Comparison of ENCODE assay signal across 1 cellular context in the genomic region with DNA sequence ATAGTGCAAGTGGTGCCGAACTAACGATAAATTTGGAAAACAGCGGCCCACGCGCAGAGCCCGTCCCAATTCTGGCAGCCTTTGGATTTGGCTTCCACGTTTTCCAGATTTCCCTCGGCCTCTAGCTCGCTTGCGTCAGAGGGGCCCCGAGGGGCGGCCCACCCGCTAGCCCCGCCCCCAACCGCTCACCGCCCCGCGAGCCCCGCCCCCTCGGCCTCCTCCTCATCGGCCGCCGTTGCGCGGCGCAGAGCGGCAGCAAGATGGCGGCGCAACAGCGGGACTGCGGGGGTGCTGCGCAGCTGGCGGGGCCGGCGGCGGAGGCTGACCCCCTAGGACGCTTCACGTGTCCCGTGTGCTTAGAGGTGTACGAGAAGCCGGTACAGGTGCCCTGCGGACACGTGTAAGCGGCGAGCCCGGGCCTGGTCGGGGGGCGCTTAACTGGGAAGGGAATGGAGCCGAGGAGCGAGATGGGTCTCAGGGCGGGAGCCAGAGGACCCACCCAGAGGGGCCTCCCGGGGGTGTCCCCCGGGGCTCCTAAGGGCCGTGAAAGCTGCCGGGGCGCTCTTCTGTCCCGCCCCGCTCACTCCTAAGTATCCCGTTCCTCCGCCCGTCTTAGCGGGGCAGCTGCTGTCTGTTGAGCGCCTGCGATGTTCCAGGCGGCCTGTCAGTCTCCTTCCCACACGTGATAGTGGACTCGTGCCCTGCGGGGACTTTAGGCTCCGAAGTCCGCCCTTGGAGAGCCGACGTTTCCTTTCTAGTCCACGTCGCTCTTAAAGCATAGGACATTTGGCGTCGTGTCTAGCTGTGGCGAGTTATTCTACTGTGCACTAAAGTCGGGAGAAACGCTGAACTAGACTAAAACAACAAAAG.
TF ChIP-seq lines count a peak whose summit lies in the region.

A gene with protein sequence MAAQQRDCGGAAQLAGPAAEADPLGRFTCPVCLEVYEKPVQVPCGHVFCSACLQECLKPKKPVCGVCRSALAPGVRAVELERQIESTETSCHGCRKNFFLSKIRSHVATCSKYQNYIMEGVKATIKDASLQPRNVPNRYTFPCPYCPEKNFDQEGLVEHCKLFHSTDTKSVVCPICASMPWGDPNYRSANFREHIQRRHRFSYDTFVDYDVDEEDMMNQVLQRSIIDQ (plus strand): TSS at position 245 of the 870 bp plus-strand sequence. CDS start 16 bp downstream, at position 261.

TF ChIP-seq in K562, 482 proteins besides CTCF, POLR2A, EP300 and RAD21 (continued from another document and continues in another):
- TF ChIP-seq, protein P1, sequence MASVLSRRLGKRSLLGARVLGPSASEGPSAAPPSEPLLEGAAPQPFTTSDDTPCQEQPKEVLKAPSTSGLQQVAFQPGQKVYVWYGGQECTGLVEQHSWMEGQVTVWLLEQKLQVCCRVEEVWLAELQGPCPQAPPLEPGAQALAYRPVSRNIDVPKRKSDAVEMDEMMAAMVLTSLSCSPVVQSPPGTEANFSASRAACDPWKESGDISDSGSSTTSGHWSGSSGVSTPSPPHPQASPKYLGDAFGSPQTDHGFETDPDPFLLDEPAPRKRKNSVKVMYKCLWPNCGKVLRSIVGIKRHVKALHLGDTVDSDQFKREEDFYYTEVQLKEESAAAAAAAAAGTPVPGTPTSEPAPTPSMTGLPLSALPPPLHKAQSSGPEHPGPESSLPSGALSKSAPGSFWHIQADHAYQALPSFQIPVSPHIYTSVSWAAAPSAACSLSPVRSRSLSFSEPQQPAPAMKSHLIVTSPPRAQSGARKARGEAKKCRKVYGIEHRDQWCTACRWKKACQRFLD (CRISPR knock-in tag; IDR thresholded peaks at IDR 0.05), result 0 out of 2 replicates have a peak, but pooled peaks have one; percentile 17
- TF ChIP-seq, protein P2, sequence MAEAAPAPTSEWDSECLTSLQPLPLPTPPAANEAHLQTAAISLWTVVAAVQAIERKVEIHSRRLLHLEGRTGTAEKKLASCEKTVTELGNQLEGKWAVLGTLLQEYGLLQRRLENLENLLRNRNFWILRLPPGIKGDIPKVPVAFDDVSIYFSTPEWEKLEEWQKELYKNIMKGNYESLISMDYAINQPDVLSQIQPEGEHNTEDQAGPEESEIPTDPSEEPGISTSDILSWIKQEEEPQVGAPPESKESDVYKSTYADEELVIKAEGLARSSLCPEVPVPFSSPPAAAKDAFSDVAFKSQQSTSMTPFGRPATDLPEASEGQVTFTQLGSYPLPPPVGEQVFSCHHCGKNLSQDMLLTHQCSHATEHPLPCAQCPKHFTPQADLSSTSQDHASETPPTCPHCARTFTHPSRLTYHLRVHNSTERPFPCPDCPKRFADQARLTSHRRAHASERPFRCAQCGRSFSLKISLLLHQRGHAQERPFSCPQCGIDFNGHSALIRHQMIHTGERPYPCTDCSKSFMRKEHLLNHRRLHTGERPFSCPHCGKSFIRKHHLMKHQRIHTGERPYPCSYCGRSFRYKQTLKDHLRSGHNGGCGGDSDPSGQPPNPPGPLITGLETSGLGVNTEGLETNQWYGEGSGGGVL (CRISPR knock-in tag; IDR thresholded peaks at IDR 0.05), result no peak
- TF ChIP-seq SMAD4 (CRISPR knock-in tag; conservative IDR thresholded peaks at IDR 0.05) (no peak), ESRRA (IDR thresholded peaks at IDR 0.05; ENCODE audit: borderline replicate concordance, low read depth) (no peak), CREB1 (IDR thresholded peaks at IDR 0.05) (peak; percentile 54), CREB1 (CRISPR knock-in tag; IDR thresholded peaks at IDR 0.05) (0 out of 2 replicates have a peak, but pooled peaks have one; percentile 47), CREM (IDR thresholded peaks at IDR 0.05; ENCODE audit: low read depth) (peak; percentile 83), GTF2A2 (tag; IDR thresholded peaks at IDR 0.05) (no peak), POLR2G (IDR thresholded peaks at IDR 0.05; ENCODE audit: low read depth, low read length) (peak; percentile 95), CEBPB (tag; IDR thresholded peaks at IDR 0.05) (peak; percentile 69), ZNF232 (CRISPR knock-in tag; IDR thresholded peaks at IDR 0.05) (no peak), RBFOX2 (IDR thresholded peaks at IDR 0.05; ENCODE audit: low read depth, low read length) (peak; percentile 92), SAFB (IDR thresholded peaks at IDR 0.05; ENCODE audit: borderline replicate concordance, low read depth, low read length) (peak; percentile 33; the same call in 1 of the 2 replicates), NR4A1 (CRISPR knock-in tag; IDR thresholded peaks at IDR 0.05) (no peak), NR4A1 (tag; IDR thresholded peaks at IDR 0.05) (0 out of 2 replicates have a peak, but pooled peaks have one; percentile 16), BRD9 (IDR thresholded peaks at IDR 0.05; ENCODE audit: low read depth, partially characterized antibody) (no peak), YY1 (IDR thresholded peaks at IDR 0.05; ENCODE audit: borderline replicate concordance in 1 of 3, control insufficient read depth in 1 of 3, extremely low read depth in 1 of 3, insufficient read depth in 3 of 3, insufficient read length in 1 of 3, insufficient replicate concordance in 2 of 3, low read depth in 1 of 3, low read length in 2 of 3) (peak; percentile 82 to 98 (median 95)), TAF9B (IDR thresholded peaks at IDR 0.05; ENCODE audit: partially characterized antibody) (peak; percentile 53), KLF13 (tag; IDR thresholded peaks at IDR 0.05; ENCODE audit: borderline replicate concordance, low read depth) (no peak), TBP (optimal IDR thresholded peaks at IDR 0.05; ENCODE audit: low read depth, low read length) (peak; percentile 84), HCFC1 (IDR thresholded peaks at IDR 0.05; ENCODE audit: low read depth, low read length) (peak; percentile 46; the same call in 1 of the 2 replicates), ZNF717 (CRISPR knock-in tag; IDR thresholded peaks at IDR 0.05) (no peak), ZNF445 (CRISPR knock-in tag; IDR thresholded peaks at IDR 0.05; ENCODE audit: low read depth) (no peak)
- TF ChIP-seq, protein P3, sequence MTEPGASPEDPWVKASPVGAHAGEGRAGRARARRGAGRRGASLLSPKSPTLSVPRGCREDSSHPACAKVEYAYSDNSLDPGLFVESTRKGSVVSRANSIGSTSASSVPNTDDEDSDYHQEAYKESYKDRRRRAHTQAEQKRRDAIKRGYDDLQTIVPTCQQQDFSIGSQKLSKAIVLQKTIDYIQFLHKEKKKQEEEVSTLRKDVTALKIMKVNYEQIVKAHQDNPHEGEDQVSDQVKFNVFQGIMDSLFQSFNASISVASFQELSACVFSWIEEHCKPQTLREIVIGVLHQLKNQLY (CRISPR knock-in tag; conservative IDR thresholded peaks at IDR 0.05), result 0 out of 4 replicates have a peak, but pooled peaks of 1 of the 2 experiments have one; percentile 30
- TF ChIP-seq, protein P4, sequence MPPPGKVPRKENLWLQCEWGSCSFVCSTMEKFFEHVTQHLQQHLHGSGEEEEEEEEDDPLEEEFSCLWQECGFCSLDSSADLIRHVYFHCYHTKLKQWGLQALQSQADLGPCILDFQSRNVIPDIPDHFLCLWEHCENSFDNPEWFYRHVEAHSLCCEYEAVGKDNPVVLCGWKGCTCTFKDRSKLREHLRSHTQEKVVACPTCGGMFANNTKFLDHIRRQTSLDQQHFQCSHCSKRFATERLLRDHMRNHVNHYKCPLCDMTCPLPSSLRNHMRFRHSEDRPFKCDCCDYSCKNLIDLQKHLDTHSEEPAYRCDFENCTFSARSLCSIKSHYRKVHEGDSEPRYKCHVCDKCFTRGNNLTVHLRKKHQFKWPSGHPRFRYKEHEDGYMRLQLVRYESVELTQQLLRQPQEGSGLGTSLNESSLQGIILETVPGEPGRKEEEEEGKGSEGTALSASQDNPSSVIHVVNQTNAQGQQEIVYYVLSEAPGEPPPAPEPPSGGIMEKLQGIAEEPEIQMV (tag; conservative IDR thresholded peaks at IDR 0.05; ENCODE audit: low read depth), result no peak
- TF ChIP-seq, protein P5, sequence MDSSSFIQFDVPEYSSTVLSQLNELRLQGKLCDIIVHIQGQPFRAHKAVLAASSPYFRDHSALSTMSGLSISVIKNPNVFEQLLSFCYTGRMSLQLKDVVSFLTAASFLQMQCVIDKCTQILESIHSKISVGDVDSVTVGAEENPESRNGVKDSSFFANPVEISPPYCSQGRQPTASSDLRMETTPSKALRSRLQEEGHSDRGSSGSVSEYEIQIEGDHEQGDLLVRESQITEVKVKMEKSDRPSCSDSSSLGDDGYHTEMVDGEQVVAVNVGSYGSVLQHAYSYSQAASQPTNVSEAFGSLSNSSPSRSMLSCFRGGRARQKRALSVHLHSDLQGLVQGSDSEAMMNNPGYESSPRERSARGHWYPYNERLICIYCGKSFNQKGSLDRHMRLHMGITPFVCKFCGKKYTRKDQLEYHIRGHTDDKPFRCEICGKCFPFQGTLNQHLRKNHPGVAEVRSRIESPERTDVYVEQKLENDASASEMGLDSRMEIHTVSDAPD (CRISPR knock-in tag; IDR thresholded peaks at IDR 0.05), result no peak
- TF ChIP-seq, protein P6, sequence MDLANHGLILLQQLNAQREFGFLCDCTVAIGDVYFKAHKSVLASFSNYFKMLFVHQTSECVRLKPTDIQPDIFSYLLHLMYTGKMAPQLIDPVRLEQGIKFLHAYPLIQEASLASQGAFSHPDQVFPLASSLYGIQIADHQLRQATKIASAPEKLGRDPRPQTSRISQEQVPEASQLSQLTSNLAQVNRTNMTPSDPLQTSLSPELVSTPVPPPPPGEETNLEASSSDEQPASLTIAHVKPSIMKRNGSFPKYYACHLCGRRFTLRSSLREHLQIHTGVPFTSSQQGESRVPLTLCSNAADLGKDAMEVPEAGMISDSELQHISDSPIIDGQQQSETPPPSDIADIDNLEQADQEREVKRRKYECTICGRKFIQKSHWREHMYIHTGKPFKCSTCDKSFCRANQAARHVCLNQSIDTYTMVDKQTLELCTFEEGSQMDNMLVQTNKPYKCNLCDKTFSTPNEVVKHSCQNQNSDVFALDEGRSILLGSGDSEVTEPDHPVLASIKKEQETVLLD (IDR thresholded peaks at IDR 0.05), result no peak
- TF ChIP-seq, protein P7, sequence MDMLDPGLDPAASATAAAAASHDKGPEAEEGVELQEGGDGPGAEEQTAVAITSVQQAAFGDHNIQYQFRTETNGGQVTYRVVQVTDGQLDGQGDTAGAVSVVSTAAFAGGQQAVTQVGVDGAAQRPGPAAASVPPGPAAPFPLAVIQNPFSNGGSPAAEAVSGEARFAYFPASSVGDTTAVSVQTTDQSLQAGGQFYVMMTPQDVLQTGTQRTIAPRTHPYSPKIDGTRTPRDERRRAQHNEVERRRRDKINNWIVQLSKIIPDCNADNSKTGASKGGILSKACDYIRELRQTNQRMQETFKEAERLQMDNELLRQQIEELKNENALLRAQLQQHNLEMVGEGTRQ (CRISPR knock-in tag; IDR thresholded peaks at IDR 0.05), result peak; percentile 62; the same call in 1 of the 2 replicates
- TF ChIP-seq, protein P8, sequence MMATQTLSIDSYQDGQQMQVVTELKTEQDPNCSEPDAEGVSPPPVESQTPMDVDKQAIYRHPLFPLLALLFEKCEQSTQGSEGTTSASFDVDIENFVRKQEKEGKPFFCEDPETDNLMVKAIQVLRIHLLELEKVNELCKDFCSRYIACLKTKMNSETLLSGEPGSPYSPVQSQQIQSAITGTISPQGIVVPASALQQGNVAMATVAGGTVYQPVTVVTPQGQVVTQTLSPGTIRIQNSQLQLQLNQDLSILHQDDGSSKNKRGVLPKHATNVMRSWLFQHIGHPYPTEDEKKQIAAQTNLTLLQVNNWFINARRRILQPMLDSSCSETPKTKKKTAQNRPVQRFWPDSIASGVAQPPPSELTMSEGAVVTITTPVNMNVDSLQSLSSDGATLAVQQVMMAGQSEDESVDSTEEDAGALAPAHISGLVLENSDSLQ (IDR thresholded peaks at IDR 0.05), result peak; percentile 82
- TF ChIP-seq, protein P9, sequence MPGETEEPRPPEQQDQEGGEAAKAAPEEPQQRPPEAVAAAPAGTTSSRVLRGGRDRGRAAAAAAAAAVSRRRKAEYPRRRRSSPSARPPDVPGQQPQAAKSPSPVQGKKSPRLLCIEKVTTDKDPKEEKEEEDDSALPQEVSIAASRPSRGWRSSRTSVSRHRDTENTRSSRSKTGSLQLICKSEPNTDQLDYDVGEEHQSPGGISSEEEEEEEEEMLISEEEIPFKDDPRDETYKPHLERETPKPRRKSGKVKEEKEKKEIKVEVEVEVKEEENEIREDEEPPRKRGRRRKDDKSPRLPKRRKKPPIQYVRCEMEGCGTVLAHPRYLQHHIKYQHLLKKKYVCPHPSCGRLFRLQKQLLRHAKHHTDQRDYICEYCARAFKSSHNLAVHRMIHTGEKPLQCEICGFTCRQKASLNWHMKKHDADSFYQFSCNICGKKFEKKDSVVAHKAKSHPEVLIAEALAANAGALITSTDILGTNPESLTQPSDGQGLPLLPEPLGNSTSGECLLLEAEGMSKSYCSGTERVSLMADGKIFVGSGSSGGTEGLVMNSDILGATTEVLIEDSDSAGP (CRISPR knock-in tag; IDR thresholded peaks at IDR 0.05), result no peak
